Comparison of ENCODE assay signal across 24 cellular contexts in the genomic region with DNA sequence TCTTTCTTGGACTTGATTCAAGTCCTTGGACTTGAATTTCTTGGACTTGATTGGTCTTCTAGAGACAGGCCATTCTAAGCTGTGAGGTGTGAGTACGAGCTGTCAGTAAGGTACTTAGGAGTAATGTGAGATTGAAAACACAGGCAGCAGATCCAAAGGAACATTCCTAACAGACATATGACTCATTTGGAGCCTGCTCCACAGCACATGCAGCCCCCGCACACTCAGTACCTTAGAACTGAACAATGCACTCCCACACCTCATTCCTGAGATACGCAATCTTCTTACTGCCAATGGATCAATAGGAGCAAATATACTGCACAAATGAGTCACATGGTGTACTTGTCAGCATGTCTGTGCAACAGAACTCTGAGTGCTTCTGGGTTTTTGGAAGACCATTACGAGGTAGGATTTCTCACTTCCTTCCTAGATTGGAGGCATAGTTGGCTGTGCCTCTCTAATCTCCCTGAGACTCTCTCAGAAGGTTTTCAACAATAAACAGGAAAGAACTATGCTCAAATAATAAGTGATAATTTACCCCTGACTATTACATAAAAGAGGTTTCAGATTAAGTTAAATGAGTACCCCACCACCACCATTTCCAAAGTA.
A peak's percentile ranks its signal among the peaks of the same experiment; 100 is the strongest.
DNase-seq lines count a peak whose midpoint lies in the region; ATAC-seq and TF ChIP-seq lines count a peak whose summit lies in the region.
"Had no signal": no experiment of that assay in that cellular context is flagged by ENCODE, and none has a peak within 500 bp of the region (broad histone marks: within the 10 kb centered on the region; RNA-seq: fewer than 3 reads in every experiment).

No MANE protein-coding gene starts in this region.

- H3K4me1 ChIP-seq in body of pancreas = no peaks in the 10 kb centered on the region
- H3K4me1 ChIP-seq: A549; BLaER1 treated with 17β-estradiol and CSF1 and Interleukin-3, amounts not matched to agents 10 nM and 100 nM; pancreas had no signal

- H3K36me3 Mint-ChIP-seq in stimulated activated memory B cell treated with anti-CD40 and anti-IgM and Interleukin-4, amounts not matched to agents 10 μg/mL and 1 μg/mL and 100 μg/mL, for 72 hours = no peaks in the 10 kb centered on the region
- H3K36me3 Mint-ChIP-seq: IgD-negative memory B cell had no signal

- DNase-seq in ELF-1 (ENCODE audit: low read depth, low spot score) (peak; percentile 25), body of pancreas (peak in 1 of 4 donors; percentile 19), left cardiac atrium (peak; percentile 39), non-pigmented ciliary epithelial cell (ENCODE audit: low read depth) (peak; percentile 26), NCI-H1105 treated with DMSO at 0.1 percent for 48 hours (lab: John Stamatoyannopoulos, UW) (no peak), cerebellum (ENCODE audit: low spot score) (no peak)
- DNase-seq in activated CD4-positive, CD25-positive, alpha-beta regulatory T cell treated with anti-CD3 and anti-CD28 coated beads, Interleukin-2, amount 50 U/mL, for 72 hours = no peak
- DNase-seq: activated CD4-positive, alpha-beta T cell treated with anti-CD3 and anti-CD28 coated beads, Interleukin-2, amount 50 U/mL, for 48 hours; foreskin fibroblast; H9; MG63; NCI-H1694; NCI-H345; pancreas; PC-9; stimulated activated CD4-positive, alpha-beta T cell treated with anti-CD3 and anti-CD28 coated beads, Interleukin-4, amount 100 ng/mL, for 24 hours; T-helper 2 cell; WERI-Rb-1 had no signal

- H3K27ac Mint-ChIP-seq in stimulated activated memory B cell treated with anti-CD40 and anti-IgM and Interleukin-4, amounts not matched to agents 10 μg/mL and 1 μg/mL and 100 μg/mL, for 72 hours = no peak overlapping the region
- H3K27ac Mint-ChIP-seq: H9, IgD-negative memory B cell had no signal

- no peak overlapping the region for H3K4me3 ChIP-seq in body of pancreas
- H3K4me3 ChIP-seq: A549; BLaER1 treated with 17β-estradiol and CSF1 and Interleukin-3, amounts not matched to agents 10 nM and 100 nM; coronary artery; MG63; pancreas; PC-9; skin epidermis had no signal

- TF ChIP-seq CTCF in body of pancreas (IDR thresholded peaks at IDR 0.05) = no peak

- no peaks in the 10 kb centered on the region for H3K4me1 Mint-ChIP-seq in stimulated activated memory B cell treated with anti-CD40 and anti-IgM and Interleukin-4, amounts not matched to agents 10 μg/mL and 1 μg/mL and 100 μg/mL, for 72 hours
- H3K4me1 Mint-ChIP-seq: H9, IgD-negative memory B cell had no signal

- no peaks in the 10 kb centered on the region for H3K27me3 ChIP-seq in body of pancreas
- H3K27me3 ChIP-seq: BLaER1 treated with 17β-estradiol and CSF1 and Interleukin-3, amounts not matched to agents 10 nM and 100 nM; MG63; pancreas had no signal

- H3K27me3 Mint-ChIP-seq in stimulated activated memory B cell treated with anti-CD40 and anti-IgM and Interleukin-4, amounts not matched to agents 10 μg/mL and 1 μg/mL and 100 μg/mL, for 72 hours = no peaks in the 10 kb centered on the region
- H3K27me3 Mint-ChIP-seq: IgD-negative memory B cell had no signal

- no peak for TF ChIP-seq POLR2A in body of pancreas (IDR thresholded peaks at IDR 0.05)

- peak; percentile 52 for ATAC-seq in body of pancreas
- ATAC-seq in left cardiac atrium = peak; percentile 98 to 99
- ATAC-seq in stimulated activated memory B cell treated with anti-CD40 and anti-IgM and Interleukin-4, amounts not matched to agents 10 μg/mL and 1 μg/mL and 100 μg/mL, for 72 hours = no peak
- ATAC-seq: A549, pancreas had no signal

- peaks cover under 1% of the 10 kb centered on the region for H3K9me3 Mint-ChIP-seq in stimulated activated memory B cell treated with anti-CD40 and anti-IgM and Interleukin-4, amounts not matched to agents 10 μg/mL and 1 μg/mL and 100 μg/mL, for 72 hours

- no peak overlapping the region for H3K4me3 Mint-ChIP-seq in stimulated activated memory B cell treated with anti-CD40 and anti-IgM and Interleukin-4, amounts not matched to agents 10 μg/mL and 1 μg/mL and 100 μg/mL, for 72 hours
- H3K4me3 Mint-ChIP-seq: H9, IgD-negative memory B cell had no signal

- H3K9me3 ChIP-seq in body of pancreas = no peaks in the 10 kb centered on the region
- H3K9me3 ChIP-seq: A549, MG63, pancreas had no signal

- H3K27ac ChIP-seq in body of pancreas = no peak overlapping the region
- H3K27ac ChIP-seq: A549; BLaER1 treated with 17β-estradiol and CSF1 and Interleukin-3, amounts not matched to agents 10 nM and 100 nM; coronary artery; pancreas; PC-9; skin epidermis; WERI-Rb-1 had no signal

- H3K36me3 ChIP-seq in body of pancreas (replicated peaks in 1 of 2; ENCODE audit: insufficient read depth in 1 of 2, low read depth in 2 of 2) = no peaks in the 10 kb centered on the region
- H3K36me3 ChIP-seq: BLaER1 treated with 17β-estradiol and CSF1 and Interleukin-3, amounts not matched to agents 10 nM and 100 nM; MG63; pancreas; WERI-Rb-1 had no signal

- WGBS in body of pancreas, 2 donors = 31 to 40% methylated on average over 4 of the region's 4 CpGs

- intact Hi-C loops in body of pancreas (cut with DNase I) = no loop called here
- intact Hi-C loops in left cardiac atrium (cut with DNase I) = no loop called here

Comparison
In these comparisons a context has a peak if more than half of its experiments do, and no peak if none do; other contexts are left out.
1. DNase-seq: peak in ELF-1 (single experiment), left cardiac atrium (single experiment) and non-pigmented ciliary epithelial cell (single experiment); none in NCI-H1105 treated with DMSO at 0.1 percent for 48 hours (single experiment), cerebellum (single experiment) and activated CD4-positive, CD25-positive, alpha-beta regulatory T cell treated with anti-CD3 and anti-CD28 coated beads, Interleukin-2, amount 50 U/mL, for 72 hours (single experiment).